8 cellular contexts compared by ENCODE assay signal in the genomic region with DNA sequence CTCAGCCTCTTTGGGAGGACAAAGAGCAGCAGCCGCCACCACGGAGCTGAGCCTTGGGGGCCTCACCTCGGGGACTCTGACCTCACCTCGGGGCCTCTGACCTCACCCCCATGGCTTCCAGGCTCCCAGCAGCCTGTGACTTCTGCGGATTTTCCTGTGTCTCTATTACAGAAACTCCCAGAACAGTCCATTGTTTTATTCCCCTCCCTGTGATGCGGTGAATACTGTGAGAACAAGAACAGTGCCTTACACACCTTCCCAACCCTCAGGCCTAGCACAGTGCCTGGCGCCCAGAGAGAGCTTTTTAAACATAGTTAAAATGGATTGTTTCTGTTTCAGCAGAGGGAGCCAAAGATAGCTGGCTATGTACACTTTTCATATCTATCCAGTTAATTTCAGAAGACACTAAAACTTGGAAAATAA.
DNase-seq lines count a peak whose midpoint lies in the region; ATAC-seq and TF ChIP-seq lines count a peak whose summit lies in the region.

No MANE protein-coding gene starts in this region.

- H3K27me3 Mint-ChIP-seq in activated naive CD4-positive, alpha-beta T cell treated with anti-CD3 and anti-CD28 coated beads, Interleukin-2, amount 10 ng/mL, durations not matched to agents 7 days and 5 days = no peaks in the 10 kb centered on the region

- peak overlapping the region; percentile 56 for H3K9ac ChIP-seq in mucosa of stomach (ENCODE audit: low read length)

- peak overlapping the region; percentile 100 for H3K27ac Mint-ChIP-seq in activated naive CD4-positive, alpha-beta T cell treated with anti-CD3 and anti-CD28 coated beads, Interleukin-2, amount 10 ng/mL, durations not matched to agents 7 days and 5 days

- intact Hi-C loops in uterus (cut with DNase I; ENCODE audit: low total_unique reads) = no loop called here

- H3K4me3 Mint-ChIP-seq in activated naive CD4-positive, alpha-beta T cell treated with anti-CD3 and anti-CD28 coated beads, Interleukin-2, amount 10 ng/mL, durations not matched to agents 7 days and 5 days = peak overlapping the region; percentile 60

- no peak for TF ChIP-seq POLR2A in uterus (IDR thresholded peaks at IDR 0.05)

- CTCF ChIA-PET in activated naive CD4-positive, alpha-beta T cell treated with anti-CD3 and anti-CD28 coated beads, Interleukin-2, amount 10 ng/mL, durations not matched to agents 7 days and 5 days (lab: Charles Lee) = interaction anchor here (0.9 to 3.6 kb wide), 10 partner anchors 14 to 143 kb away, joined by 3 to 17 read pairs (median 4); no protein-coding TSS in a partner anchor

- H3K27me3 ChIP-seq in mucosa of stomach (ENCODE audit: control insufficient read depth, insufficient read depth, low read length) (no peaks in the 10 kb centered on the region), uterus (no peaks in the 10 kb centered on the region)

- H3K27ac ChIP-seq in uterus = peak overlapping the region; percentile 81 to 82

- ATAC-seq in activated CD4-positive, CD25-positive, alpha-beta regulatory T cell treated with anti-CD3 and anti-CD28 coated beads, Interleukin-2, amount 50 U/mL, for 24 hours = no peak
- ATAC-seq in GM21717 (IDR thresholded peaks at IDR 0.05; ENCODE audit: unreplicated experiment) = no peak
- no peak for ATAC-seq in HG03442 (IDR thresholded peaks at IDR 0.05; ENCODE audit: unreplicated experiment)

- H3K36me3 ChIP-seq in mucosa of stomach (ENCODE audit: control insufficient read depth, insufficient read depth, low read length) = no peaks in the 10 kb centered on the region
- no peaks in the 10 kb centered on the region for H3K36me3 ChIP-seq in uterus

- no peak for DNase-seq in activated naive CD4-positive, alpha-beta T cell treated with anti-CD3 and anti-CD28 coated beads, Interleukin-2, amount 10 ng/mL, durations not matched to agents 7 days and 5 days
- no peak for DNase-seq in activated naive CD4-positive, alpha-beta T cell treated with anti-CD3 and anti-CD28 coated beads, Interleukin-2, amount 50 U/mL, for 16 hours
- DNase-seq in astrocyte of the spinal cord (ENCODE audit: low read depth, low spot score) = peak; percentile 40
- peak in 1 of 2 donors; percentile 22 for DNase-seq in uterus

- peaks cover 98% of the 10 kb centered on the region for H3K4me1 Mint-ChIP-seq in activated naive CD4-positive, alpha-beta T cell treated with anti-CD3 and anti-CD28 coated beads, Interleukin-2, amount 10 ng/mL, durations not matched to agents 7 days and 5 days

- H3K9me3 ChIP-seq in mucosa of stomach (ENCODE audit: control insufficient read depth, low read length) (no peaks in the 10 kb centered on the region), uterus (no peaks in the 10 kb centered on the region)

- H3K36me3 Mint-ChIP-seq in activated naive CD4-positive, alpha-beta T cell treated with anti-CD3 and anti-CD28 coated beads, Interleukin-2, amount 10 ng/mL, durations not matched to agents 7 days and 5 days = peaks cover 71% of the 10 kb centered on the region

- no peaks in the 10 kb centered on the region for H3K9me3 Mint-ChIP-seq in activated naive CD4-positive, alpha-beta T cell treated with anti-CD3 and anti-CD28 coated beads, Interleukin-2, amount 10 ng/mL, durations not matched to agents 7 days and 5 days

- TF ChIP-seq CTCF in astrocyte of the spinal cord (IDR thresholded peaks at IDR 0.05; ENCODE audit: low read depth, low read length) (peak; percentile 33), uterus (IDR thresholded peaks at IDR 0.05) (no peak)

- H3K4me1 ChIP-seq in mucosa of stomach (ENCODE audit: control insufficient read depth, insufficient read depth, low read length) = peaks cover 63% of the 10 kb centered on the region
- H3K4me1 ChIP-seq in uterus = peaks cover 0 to 5% of the 10 kb centered on the region in 2 donors

- H3K4me3 ChIP-seq in astrocyte of the spinal cord (ENCODE audit: low read depth, low read length) = no peak overlapping the region
- H3K4me3 ChIP-seq in mucosa of stomach (ENCODE audit: low read length) = no peak overlapping the region
- no peak overlapping the region for H3K4me3 ChIP-seq in uterus

- in situ Hi-C loops in astrocyte of the spinal cord (cut with HindIII; ENCODE audit: low sequenced_read_pairs) = no loop called here
